13 cellular contexts compared by ENCODE assay signal in genomic region chr2:162011718-162012564, GRCh38.
A peak's percentile ranks its signal among the peaks of the same experiment; 100 is the strongest.
DNase-seq lines count a peak whose midpoint lies in the region; ATAC-seq and TF ChIP-seq lines count a peak whose summit lies in the region.
"Had no signal": no experiment of that assay in that cellular context is flagged by ENCODE, and none has a peak within 500 bp of the region (broad histone marks: within the 10 kb centered on the region; RNA-seq: fewer than 3 reads in every experiment).

No MANE protein-coding gene starts in this region.

- no peaks in the 10 kb centered on the region for H3K9me3 Mint-ChIP-seq in activated T-cell treated with anti-CD3 and anti-CD28 coated beads, Interleukin-2, amount 50 U/mL, for 4 hours
- no peaks in the 10 kb centered on the region for H3K9me3 Mint-ChIP-seq in activated naive CD8-positive, alpha-beta T cell treated with anti-CD3 and anti-CD28 coated beads, Interleukin-2, amount 50 U/mL, for 24 hours
- H3K9me3 Mint-ChIP-seq in stimulated activated effector memory CD8-positive, alpha-beta T cell treated with anti-CD3 and anti-CD28 coated beads, Interleukin-12 subunit alpha, Interleukin-12 subunit beta, amount 100 ng/mL, for 72 hours = no peaks in the 10 kb centered on the region

- no peak for TF ChIP-seq CTCF in GM13977 (IDR thresholded peaks at IDR 0.05; ENCODE audit: extremely low read depth, insufficient read depth, missing control alignments)

- peak; percentile 65 to 70 for ATAC-seq in activated T-cell treated with anti-CD3 and anti-CD28 coated beads, Interleukin-2, amount 50 U/mL, for 4 hours
- peak; percentile 89 for ATAC-seq in activated naive CD8-positive, alpha-beta T cell treated with anti-CD3 and anti-CD28 coated beads, Interleukin-2, amount 50 U/mL, for 24 hours
- peak; percentile 77 for ATAC-seq in stimulated activated effector memory CD8-positive, alpha-beta T cell treated with anti-CD3 and anti-CD28 coated beads, Interleukin-12 subunit alpha, Interleukin-12 subunit beta, amount 100 ng/mL, for 72 hours
- ATAC-seq in GM18502 (IDR thresholded peaks at IDR 0.05; ENCODE audit: poor library complexity, unreplicated experiment) = no peak
- no peak for ATAC-seq in HG02884 (IDR thresholded peaks at IDR 0.05; ENCODE audit: unreplicated experiment)
- ATAC-seq: gastroesophageal sphincter had no signal

- H3K4me3 Mint-ChIP-seq in activated T-cell treated with anti-CD3 and anti-CD28 coated beads, Interleukin-2, amount 50 U/mL, for 4 hours = no peak overlapping the region
- H3K4me3 Mint-ChIP-seq in activated naive CD8-positive, alpha-beta T cell treated with anti-CD3 and anti-CD28 coated beads, Interleukin-2, amount 50 U/mL, for 24 hours = no peak overlapping the region
- H3K4me3 Mint-ChIP-seq in stimulated activated effector memory CD8-positive, alpha-beta T cell treated with anti-CD3 and anti-CD28 coated beads, Interleukin-12 subunit alpha, Interleukin-12 subunit beta, amount 100 ng/mL, for 72 hours = peak overlapping the region; percentile 16

- DNase-seq in activated T-cell treated with anti-CD3 and anti-CD28 coated beads, Interleukin-2, amount 50 U/mL, for 4 hours = no peak
- no peak for DNase-seq in activated T-cell treated with anti-CD3 and anti-CD28 coated beads for 4 hours
- DNase-seq in MV-4-11 (lab: John Stamatoyannopoulos, UW) = peak; percentile 3
- no peak for DNase-seq in activated naive CD8-positive, alpha-beta T cell treated with anti-CD3 and anti-CD28 coated beads, Interleukin-2, amount 50 U/mL, for 24 hours
- DNase-seq in stimulated activated effector memory CD8-positive, alpha-beta T cell treated with anti-CD3 and anti-CD28 coated beads, Interleukin-12 subunit alpha, Interleukin-12 subunit beta, amount 100 ng/mL, for 72 hours (ENCODE audit: low spot score in 2 of 2) = no peak
- DNase-seq in GM13977 (ENCODE audit: low spot score) = no peak
- DNase-seq: KG1, NCI-H2029 treated with DMSO at 0.1 percent for 48 hours, NCI-H82, ovary had no signal

- peak overlapping the region; percentile 92 for H3K27ac Mint-ChIP-seq in activated naive CD8-positive, alpha-beta T cell treated with anti-CD3 and anti-CD28 coated beads, Interleukin-2, amount 50 U/mL, for 24 hours
- peak overlapping the region; percentile 95 for H3K27ac Mint-ChIP-seq in stimulated activated effector memory CD8-positive, alpha-beta T cell treated with anti-CD3 and anti-CD28 coated beads, Interleukin-12 subunit alpha, Interleukin-12 subunit beta, amount 100 ng/mL, for 72 hours

- peaks cover 71% of the 10 kb centered on the region for H3K4me1 Mint-ChIP-seq in activated T-cell treated with anti-CD3 and anti-CD28 coated beads, Interleukin-2, amount 50 U/mL, for 4 hours (ENCODE audit: low read depth)
- peaks cover 59% of the 10 kb centered on the region for H3K4me1 Mint-ChIP-seq in activated naive CD8-positive, alpha-beta T cell treated with anti-CD3 and anti-CD28 coated beads, Interleukin-2, amount 50 U/mL, for 24 hours
- H3K4me1 Mint-ChIP-seq in stimulated activated effector memory CD8-positive, alpha-beta T cell treated with anti-CD3 and anti-CD28 coated beads, Interleukin-12 subunit alpha, Interleukin-12 subunit beta, amount 100 ng/mL, for 72 hours = peaks cover 38% of the 10 kb centered on the region

- in situ Hi-C loops in GM13977 (cut with MboI; ENCODE audit: low pct_unique_long_range_greater_than_20kb, low sequenced_read_pairs, unreplicated experiment) = no loop called here

- no peaks in the 10 kb centered on the region for H3K27me3 Mint-ChIP-seq in activated T-cell treated with anti-CD3 and anti-CD28 coated beads, Interleukin-2, amount 50 U/mL, for 4 hours (ENCODE audit: low read depth)
- H3K27me3 Mint-ChIP-seq in activated naive CD8-positive, alpha-beta T cell treated with anti-CD3 and anti-CD28 coated beads, Interleukin-2, amount 50 U/mL, for 24 hours = no peaks in the 10 kb centered on the region

- peaks cover 23% of the 10 kb centered on the region for H3K36me3 Mint-ChIP-seq in activated T-cell treated with anti-CD3 and anti-CD28 coated beads, Interleukin-2, amount 50 U/mL, for 4 hours (ENCODE audit: insufficient read depth)
- H3K36me3 Mint-ChIP-seq in activated naive CD8-positive, alpha-beta T cell treated with anti-CD3 and anti-CD28 coated beads, Interleukin-2, amount 50 U/mL, for 24 hours (ENCODE audit: low read depth) = peaks cover 14% of the 10 kb centered on the region
- H3K36me3 Mint-ChIP-seq in stimulated activated effector memory CD8-positive, alpha-beta T cell treated with anti-CD3 and anti-CD28 coated beads, Interleukin-12 subunit alpha, Interleukin-12 subunit beta, amount 100 ng/mL, for 72 hours = peaks cover 92% of the 10 kb centered on the region

Comparison
In these comparisons a context has a peak if more than half of its experiments do, and no peak if none do; other contexts are left out.
1. ATAC-seq: peak in activated T-cell treated with anti-CD3 and anti-CD28 coated beads, Interleukin-2, amount 50 U/mL, for 4 hours (2 of 2), activated naive CD8-positive, alpha-beta T cell treated with anti-CD3 and anti-CD28 coated beads, Interleukin-2, amount 50 U/mL, for 24 hours (single experiment) and stimulated activated effector memory CD8-positive, alpha-beta T cell treated with anti-CD3 and anti-CD28 coated beads, Interleukin-12 subunit alpha, Interleukin-12 subunit beta, amount 100 ng/mL, for 72 hours (single experiment); none in GM18502 (single experiment) and HG02884 (single experiment).